2 cellular contexts compared by ENCODE assay signal in the genomic region with DNA sequence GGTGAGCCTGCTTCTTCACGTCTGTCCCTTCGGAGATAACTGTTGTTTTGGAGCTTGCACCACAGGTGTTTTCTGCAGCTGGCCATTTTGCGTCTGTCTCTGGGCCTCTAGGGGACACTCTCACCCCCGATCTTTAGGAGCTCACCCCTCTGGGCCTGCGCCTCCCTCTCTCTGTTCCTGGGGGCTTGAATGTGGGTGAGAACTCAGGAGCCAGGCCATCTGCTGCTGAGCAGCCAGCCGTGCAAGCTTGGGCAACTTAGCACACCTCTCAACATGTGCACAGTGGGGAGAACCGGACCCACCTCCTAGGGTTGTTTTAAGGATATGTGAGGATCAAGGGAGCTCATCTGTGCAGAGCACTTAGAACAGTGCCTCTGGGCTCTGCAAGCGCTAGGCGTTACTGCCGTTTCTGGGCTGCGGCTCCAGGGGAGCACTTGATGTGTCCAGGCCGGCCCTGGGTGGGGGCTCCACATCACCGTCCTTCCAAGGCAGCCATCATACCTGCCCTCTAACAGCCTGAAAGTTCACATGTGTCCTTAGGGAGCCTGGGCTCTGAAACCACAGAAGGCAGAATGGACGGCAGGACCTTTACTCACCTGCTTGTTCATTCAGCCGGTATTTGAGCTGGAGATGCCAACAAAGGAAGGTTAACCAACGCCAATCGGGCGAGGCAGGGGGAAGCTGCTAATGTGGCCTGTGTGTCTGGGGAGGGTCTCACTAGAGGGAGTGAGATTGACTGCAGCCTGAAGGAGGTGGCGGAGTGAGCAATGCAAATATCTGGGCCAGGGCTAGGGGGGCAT.
A peak's percentile ranks its signal among the peaks of the same experiment; 100 is the strongest.
TF ChIP-seq lines count a peak whose summit lies in the region.

No MANE protein-coding gene starts in this region.

TF ChIP-seq in GM23338, 12 proteins besides CTCF, POLR2A, EP300 and RAD21 (continues in another document):
- TF ChIP-seq, protein P1, sequence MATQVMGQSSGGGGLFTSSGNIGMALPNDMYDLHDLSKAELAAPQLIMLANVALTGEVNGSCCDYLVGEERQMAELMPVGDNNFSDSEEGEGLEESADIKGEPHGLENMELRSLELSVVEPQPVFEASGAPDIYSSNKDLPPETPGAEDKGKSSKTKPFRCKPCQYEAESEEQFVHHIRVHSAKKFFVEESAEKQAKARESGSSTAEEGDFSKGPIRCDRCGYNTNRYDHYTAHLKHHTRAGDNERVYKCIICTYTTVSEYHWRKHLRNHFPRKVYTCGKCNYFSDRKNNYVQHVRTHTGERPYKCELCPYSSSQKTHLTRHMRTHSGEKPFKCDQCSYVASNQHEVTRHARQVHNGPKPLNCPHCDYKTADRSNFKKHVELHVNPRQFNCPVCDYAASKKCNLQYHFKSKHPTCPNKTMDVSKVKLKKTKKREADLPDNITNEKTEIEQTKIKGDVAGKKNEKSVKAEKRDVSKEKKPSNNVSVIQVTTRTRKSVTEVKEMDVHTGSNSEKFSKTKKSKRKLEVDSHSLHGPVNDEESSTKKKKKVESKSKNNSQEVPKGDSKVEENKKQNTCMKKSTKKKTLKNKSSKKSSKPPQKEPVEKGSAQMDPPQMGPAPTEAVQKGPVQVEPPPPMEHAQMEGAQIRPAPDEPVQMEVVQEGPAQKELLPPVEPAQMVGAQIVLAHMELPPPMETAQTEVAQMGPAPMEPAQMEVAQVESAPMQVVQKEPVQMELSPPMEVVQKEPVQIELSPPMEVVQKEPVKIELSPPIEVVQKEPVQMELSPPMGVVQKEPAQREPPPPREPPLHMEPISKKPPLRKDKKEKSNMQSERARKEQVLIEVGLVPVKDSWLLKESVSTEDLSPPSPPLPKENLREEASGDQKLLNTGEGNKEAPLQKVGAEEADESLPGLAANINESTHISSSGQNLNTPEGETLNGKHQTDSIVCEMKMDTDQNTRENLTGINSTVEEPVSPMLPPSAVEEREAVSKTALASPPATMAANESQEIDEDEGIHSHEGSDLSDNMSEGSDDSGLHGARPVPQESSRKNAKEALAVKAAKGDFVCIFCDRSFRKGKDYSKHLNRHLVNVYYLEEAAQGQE (IDR thresholded peaks at IDR 0.05; ENCODE audit: unreplicated experiment), result no peak
- TF ChIP-seq CREB1 (CRISPR knock-in tag; IDR thresholded peaks at IDR 0.05; ENCODE audit: low read depth), result no peak
- no peak for TF ChIP-seq ZNF114 (CRISPR knock-in tag; IDR thresholded peaks at IDR 0.05)
- no peak for TF ChIP-seq STAT1 (IDR thresholded peaks at IDR 0.05; ENCODE audit: unreplicated experiment)
- no peak for TF ChIP-seq POLR2AphosphoS5 (IDR thresholded peaks at IDR 0.05; ENCODE audit: low read depth)
- TF ChIP-seq, protein P2, sequence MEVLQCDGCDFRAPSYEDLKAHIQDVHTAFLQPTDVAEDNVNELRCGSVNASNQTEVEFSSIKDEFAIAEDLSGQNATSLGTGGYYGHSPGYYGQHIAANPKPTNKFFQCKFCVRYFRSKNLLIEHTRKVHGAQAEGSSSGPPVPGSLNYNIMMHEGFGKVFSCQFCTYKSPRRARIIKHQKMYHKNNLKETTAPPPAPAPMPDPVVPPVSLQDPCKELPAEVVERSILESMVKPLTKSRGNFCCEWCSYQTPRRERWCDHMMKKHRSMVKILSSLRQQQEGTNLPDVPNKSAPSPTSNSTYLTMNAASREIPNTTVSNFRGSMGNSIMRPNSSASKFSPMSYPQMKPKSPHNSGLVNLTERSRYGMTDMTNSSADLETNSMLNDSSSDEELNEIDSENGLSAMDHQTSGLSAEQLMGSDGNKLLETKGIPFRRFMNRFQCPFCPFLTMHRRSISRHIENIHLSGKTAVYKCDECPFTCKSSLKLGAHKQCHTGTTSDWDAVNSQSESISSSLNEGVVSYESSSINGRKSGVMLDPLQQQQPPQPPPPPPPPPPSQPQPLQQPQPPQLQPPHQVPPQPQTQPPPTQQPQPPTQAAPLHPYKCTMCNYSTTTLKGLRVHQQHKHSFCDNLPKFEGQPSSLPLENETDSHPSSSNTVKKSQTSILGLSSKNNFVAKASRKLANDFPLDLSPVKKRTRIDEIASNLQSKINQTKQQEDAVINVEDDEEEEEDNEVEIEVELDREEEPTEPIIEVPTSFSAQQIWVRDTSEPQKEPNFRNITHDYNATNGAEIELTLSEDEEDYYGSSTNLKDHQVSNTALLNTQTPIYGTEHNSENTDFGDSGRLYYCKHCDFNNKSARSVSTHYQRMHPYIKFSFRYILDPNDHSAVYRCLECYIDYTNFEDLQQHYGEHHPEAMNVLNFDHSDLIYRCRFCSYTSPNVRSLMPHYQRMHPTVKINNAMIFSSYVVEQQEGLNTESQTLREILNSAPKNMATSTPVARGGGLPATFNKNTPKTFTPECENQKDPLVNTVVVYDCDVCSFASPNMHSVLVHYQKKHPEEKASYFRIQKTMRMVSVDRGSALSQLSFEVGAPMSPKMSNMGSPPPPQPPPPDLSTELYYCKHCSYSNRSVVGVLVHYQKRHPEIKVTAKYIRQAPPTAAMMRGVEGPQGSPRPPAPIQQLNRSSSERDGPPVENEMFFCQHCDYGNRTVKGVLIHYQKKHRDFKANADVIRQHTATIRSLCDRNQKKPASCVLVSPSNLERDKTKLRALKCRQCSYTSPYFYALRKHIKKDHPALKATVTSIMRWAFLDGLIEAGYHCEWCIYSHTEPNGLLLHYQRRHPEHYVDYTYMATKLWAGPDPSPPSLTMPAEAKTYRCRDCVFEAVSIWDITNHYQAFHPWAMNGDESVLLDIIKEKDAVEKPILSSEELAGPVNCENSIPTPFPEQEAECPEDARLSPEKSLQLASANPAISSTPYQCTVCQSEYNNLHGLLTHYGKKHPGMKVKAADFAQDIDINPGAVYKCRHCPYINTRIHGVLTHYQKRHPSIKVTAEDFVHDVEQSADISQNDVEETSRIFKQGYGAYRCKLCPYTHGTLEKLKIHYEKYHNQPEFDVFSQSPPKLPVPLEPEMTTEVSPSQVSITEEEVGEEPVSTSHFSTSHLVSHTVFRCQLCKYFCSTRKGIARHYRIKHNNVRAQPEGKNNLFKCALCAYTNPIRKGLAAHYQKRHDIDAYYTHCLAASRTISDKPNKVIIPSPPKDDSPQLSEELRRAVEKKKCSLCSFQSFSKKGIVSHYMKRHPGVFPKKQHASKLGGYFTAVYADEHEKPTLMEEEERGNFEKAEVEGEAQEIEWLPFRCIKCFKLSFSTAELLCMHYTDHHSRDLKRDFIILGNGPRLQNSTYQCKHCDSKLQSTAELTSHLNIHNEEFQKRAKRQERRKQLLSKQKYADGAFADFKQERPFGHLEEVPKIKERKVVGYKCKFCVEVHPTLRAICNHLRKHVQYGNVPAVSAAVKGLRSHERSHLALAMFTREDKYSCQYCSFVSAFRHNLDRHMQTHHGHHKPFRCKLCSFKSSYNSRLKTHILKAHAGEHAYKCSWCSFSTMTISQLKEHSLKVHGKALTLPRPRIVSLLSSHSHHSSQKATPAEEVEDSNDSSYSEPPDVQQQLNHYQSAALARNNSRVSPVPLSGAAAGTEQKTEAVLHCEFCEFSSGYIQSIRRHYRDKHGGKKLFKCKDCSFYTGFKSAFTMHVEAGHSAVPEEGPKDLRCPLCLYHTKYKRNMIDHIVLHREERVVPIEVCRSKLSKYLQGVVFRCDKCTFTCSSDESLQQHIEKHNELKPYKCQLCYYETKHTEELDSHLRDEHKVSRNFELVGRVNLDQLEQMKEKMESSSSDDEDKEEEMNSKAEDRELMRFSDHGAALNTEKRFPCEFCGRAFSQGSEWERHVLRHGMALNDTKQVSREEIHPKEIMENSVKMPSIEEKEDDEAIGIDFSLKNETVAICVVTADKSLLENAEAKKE (CRISPR knock-in tag; IDR thresholded peaks at IDR 0.05), result no peak
- no peak for TF ChIP-seq JUNB (IDR thresholded peaks at IDR 0.05; ENCODE audit: unreplicated experiment)
- no peak for TF ChIP-seq ZNF331 (CRISPR knock-in tag; IDR thresholded peaks at IDR 0.05; ENCODE audit: low read depth)
- no peak for TF ChIP-seq NANOG (IDR thresholded peaks at IDR 0.05; ENCODE audit: borderline replicate concordance)
- no peak for TF ChIP-seq EZH2 (IDR thresholded peaks at IDR 0.05; ENCODE audit: low read depth, unreplicated experiment)
- TF ChIP-seq EZH2phosphoT487 (IDR thresholded peaks at IDR 0.05; ENCODE audit: unreplicated experiment), result no peak

TF ChIP-seq in K562, 482 proteins besides CTCF, POLR2A, EP300 and RAD21 (continues in another document):
- TF ChIP-seq KDM4B (IDR thresholded peaks at IDR 0.05; ENCODE audit: borderline replicate concordance in 2 of 2, low read depth in 1 of 2), result no peak
- TF ChIP-seq SMAD2 (IDR thresholded peaks at IDR 0.05; ENCODE audit: low read depth, low read length), result no peak
- TF ChIP-seq, protein P3, sequence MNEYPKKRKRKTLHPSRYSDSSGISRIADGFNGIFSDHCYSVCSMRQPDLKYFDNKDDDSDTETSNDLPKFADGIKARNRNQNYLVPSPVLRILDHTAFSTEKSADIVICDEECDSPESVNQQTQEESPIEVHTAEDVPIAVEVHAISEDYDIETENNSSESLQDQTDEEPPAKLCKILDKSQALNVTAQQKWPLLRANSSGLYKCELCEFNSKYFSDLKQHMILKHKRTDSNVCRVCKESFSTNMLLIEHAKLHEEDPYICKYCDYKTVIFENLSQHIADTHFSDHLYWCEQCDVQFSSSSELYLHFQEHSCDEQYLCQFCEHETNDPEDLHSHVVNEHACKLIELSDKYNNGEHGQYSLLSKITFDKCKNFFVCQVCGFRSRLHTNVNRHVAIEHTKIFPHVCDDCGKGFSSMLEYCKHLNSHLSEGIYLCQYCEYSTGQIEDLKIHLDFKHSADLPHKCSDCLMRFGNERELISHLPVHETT (CRISPR knock-in tag; conservative IDR thresholded peaks at IDR 0.05 in 1 of 2, IDR thresholded peaks at IDR 0.05 in 1 of 2), result no peak
- no peak for TF ChIP-seq FUS (optimal IDR thresholded peaks at IDR 0.05; ENCODE audit: low read depth, low read length)
- TF ChIP-seq, protein P4, sequence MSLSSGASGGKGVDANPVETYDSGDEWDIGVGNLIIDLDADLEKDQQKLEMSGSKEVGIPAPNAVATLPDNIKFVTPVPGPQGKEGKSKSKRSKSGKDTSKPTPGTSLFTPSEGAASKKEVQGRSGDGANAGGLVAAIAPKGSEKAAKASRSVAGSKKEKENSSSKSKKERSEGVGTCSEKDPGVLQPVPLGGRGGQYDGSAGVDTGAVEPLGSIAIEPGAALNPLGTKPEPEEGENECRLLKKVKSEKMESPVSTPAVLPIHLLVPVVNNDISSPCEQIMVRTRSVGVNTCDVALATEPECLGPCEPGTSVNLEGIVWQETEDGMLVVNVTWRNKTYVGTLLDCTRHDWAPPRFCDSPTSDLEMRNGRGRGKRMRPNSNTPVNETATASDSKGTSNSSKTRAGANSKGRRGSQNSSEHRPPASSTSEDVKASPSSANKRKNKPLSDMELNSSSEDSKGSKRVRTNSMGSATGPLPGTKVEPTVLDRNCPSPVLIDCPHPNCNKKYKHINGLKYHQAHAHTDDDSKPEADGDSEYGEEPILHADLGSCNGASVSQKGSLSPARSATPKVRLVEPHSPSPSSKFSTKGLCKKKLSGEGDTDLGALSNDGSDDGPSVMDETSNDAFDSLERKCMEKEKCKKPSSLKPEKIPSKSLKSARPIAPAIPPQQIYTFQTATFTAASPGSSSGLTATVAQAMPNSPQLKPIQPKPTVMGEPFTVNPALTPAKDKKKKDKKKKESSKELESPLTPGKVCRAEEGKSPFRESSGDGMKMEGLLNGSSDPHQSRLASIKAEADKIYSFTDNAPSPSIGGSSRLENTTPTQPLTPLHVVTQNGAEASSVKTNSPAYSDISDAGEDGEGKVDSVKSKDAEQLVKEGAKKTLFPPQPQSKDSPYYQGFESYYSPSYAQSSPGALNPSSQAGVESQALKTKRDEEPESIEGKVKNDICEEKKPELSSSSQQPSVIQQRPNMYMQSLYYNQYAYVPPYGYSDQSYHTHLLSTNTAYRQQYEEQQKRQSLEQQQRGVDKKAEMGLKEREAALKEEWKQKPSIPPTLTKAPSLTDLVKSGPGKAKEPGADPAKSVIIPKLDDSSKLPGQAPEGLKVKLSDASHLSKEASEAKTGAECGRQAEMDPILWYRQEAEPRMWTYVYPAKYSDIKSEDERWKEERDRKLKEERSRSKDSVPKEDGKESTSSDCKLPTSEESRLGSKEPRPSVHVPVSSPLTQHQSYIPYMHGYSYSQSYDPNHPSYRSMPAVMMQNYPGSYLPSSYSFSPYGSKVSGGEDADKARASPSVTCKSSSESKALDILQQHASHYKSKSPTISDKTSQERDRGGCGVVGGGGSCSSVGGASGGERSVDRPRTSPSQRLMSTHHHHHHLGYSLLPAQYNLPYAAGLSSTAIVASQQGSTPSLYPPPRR (CRISPR knock-in tag; IDR thresholded peaks at IDR 0.05; ENCODE audit: borderline replicate concordance), result no peak
- TF ChIP-seq, protein P5, sequence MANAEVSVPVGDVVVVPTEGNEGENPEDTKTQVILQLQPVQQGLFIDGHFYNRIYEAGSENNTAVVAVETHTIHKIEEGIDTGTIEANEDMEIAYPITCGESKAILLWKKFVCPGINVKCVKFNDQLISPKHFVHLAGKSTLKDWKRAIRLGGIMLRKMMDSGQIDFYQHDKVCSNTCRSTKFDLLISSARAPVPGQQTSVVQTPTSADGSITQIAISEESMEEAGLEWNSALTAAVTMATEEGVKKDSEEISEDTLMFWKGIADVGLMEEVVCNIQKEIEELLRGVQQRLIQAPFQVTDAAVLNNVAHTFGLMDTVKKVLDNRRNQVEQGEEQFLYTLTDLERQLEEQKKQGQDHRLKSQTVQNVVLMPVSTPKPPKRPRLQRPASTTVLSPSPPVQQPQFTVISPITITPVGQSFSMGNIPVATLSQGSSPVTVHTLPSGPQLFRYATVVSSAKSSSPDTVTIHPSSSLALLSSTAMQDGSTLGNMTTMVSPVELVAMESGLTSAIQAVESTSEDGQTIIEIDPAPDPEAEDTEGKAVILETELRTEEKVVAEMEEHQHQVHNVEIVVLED (CRISPR knock-in tag; IDR thresholded peaks at IDR 0.05), result no peak
- TF ChIP-seq TEAD4 (IDR thresholded peaks at IDR 0.05; ENCODE audit: low read length), result peak; percentile 39; the same call in 1 of the 2 replicates
- TF ChIP-seq TEAD4 (CRISPR knock-in tag; IDR thresholded peaks at IDR 0.05; ENCODE audit: borderline replicate concordance), result no peak
- TF ChIP-seq ZNF311 (CRISPR knock-in tag; IDR thresholded peaks at IDR 0.05), result no peak
- no peak for TF ChIP-seq TCF7L2 (IDR thresholded peaks at IDR 0.05; ENCODE audit: low read depth, low read length)
- TF ChIP-seq ESRRA (IDR thresholded peaks at IDR 0.05; ENCODE audit: borderline replicate concordance, low read depth), result no peak
- no peak for TF ChIP-seq MCM5 (IDR thresholded peaks at IDR 0.05; ENCODE audit: low read depth)
- TF ChIP-seq ZNF76 (CRISPR knock-in tag; IDR thresholded peaks at IDR 0.05; ENCODE audit: borderline replicate concordance), result no peak
- TF ChIP-seq, protein P6, sequence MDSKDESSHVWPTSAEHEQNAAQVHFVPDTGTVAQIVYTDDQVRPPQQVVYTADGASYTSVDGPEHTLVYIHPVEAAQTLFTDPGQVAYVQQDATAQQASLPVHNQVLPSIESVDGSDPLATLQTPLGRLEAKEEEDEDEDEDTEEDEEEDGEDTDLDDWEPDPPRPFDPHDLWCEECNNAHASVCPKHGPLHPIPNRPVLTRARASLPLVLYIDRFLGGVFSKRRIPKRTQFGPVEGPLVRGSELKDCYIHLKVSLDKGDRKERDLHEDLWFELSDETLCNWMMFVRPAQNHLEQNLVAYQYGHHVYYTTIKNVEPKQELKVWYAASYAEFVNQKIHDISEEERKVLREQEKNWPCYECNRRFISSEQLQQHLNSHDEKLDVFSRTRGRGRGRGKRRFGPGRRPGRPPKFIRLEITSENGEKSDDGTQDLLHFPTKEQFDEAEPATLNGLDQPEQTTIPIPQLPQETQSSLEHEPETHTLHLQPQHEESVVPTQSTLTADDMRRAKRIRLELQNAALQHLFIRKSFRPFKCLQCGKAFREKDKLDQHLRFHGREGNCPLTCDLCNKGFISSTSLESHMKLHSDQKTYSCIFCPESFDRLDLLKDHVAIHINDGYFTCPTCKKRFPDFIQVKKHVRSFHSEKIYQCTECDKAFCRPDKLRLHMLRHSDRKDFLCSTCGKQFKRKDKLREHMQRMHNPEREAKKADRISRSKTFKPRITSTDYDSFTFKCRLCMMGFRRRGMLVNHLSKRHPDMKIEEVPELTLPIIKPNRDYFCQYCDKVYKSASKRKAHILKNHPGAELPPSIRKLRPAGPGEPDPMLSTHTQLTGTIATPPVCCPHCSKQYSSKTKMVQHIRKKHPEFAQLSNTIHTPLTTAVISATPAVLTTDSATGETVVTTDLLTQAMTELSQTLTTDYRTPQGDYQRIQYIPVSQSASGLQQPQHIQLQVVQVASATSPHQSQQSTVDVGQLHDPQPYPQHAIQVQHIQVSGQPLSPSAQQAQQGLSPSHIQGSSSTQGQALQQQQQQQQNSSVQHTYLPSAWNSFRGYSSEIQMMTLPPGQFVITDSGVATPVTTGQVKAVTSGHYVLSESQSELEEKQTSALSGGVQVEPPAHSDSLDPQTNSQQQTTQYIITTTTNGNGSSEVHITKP (IDR thresholded peaks at IDR 0.05; ENCODE audit: partially characterized antibody), result no peak
- TF ChIP-seq MEF2A (IDR thresholded peaks at IDR 0.05; ENCODE audit: control insufficient read depth, low read depth, low read length), result no peak
